Comparison of ENCODE assay signal across 1 cellular context in genomic region chr16:3717235-3718018, GRCh38.
A peak's percentile ranks its signal among the peaks of the same experiment; 100 is the strongest.
TF ChIP-seq lines count a peak whose summit lies in the region.

Gene TRAP1 (minus strand): TSS chr16:3717524. CDS start chr16:3717508, 16 bp downstream.

TF ChIP-seq in HepG2, 621 proteins besides CTCF, POLR2A, EP300 and RAD21 (continued from another document and continues in another):
- no peak for TF ChIP-seq ZNF318 (CRISPR knock-in tag; IDR thresholded peaks at IDR 0.05)
- TF ChIP-seq ZNF784 (CRISPR knock-in tag; IDR thresholded peaks at IDR 0.05; ENCODE audit: borderline replicate concordance): peak; percentile 73
- TF ChIP-seq KDM2A (CRISPR knock-in tag; IDR thresholded peaks at IDR 0.05; ENCODE audit: borderline replicate concordance, low read depth): no peak; the same call in 1 of the 2 replicates
- TF ChIP-seq HNRNPUL1 (IDR thresholded peaks at IDR 0.05; ENCODE audit: low read depth, low read length): no peak
- TF ChIP-seq ZFP90 (CRISPR knock-in tag; IDR thresholded peaks at IDR 0.05; ENCODE audit: borderline replicate concordance): no peak; the same call in 1 of the 2 replicates
- peak; percentile 80 for TF ChIP-seq ZNF563 (CRISPR knock-in tag; IDR thresholded peaks at IDR 0.05)
- no peak for TF ChIP-seq NR2F1 (CRISPR knock-in tag; IDR thresholded peaks at IDR 0.05)
- TF ChIP-seq NCOA5 (CRISPR knock-in tag; IDR thresholded peaks at IDR 0.05): no peak
- TF ChIP-seq THRA (CRISPR knock-in tag; IDR thresholded peaks at IDR 0.05; ENCODE audit: borderline replicate concordance): no peak
- TF ChIP-seq RFXANK (CRISPR knock-in tag; IDR thresholded peaks at IDR 0.05): no peak
- TF ChIP-seq ELF4 (CRISPR knock-in tag; IDR thresholded peaks at IDR 0.05; ENCODE audit: borderline replicate concordance): no peak
- no peak for TF ChIP-seq ZC3H4 (CRISPR knock-in tag; IDR thresholded peaks at IDR 0.05; ENCODE audit: borderline replicate concordance)
- no peak; the same call in 1 of the 2 replicates for TF ChIP-seq ZBTB33 (CRISPR knock-in tag; IDR thresholded peaks at IDR 0.05)
- no peak for TF ChIP-seq ZNF282 (IDR thresholded peaks at IDR 0.05; ENCODE audit: partially characterized antibody)
- no peak for TF ChIP-seq U2AF1 (optimal IDR thresholded peaks at IDR 0.05; ENCODE audit: low read depth, low read length)
- TF ChIP-seq ELF3 (CRISPR knock-in tag; IDR thresholded peaks at IDR 0.05): no peak
- no peak for TF ChIP-seq RBM22 (optimal IDR thresholded peaks at IDR 0.05; ENCODE audit: low read length)
- TF ChIP-seq HNRNPL (IDR thresholded peaks at IDR 0.05; ENCODE audit: low read depth, low read length): 0 out of 2 replicates have a peak, but pooled peaks have one; percentile 36
- 0 out of 2 replicates have a peak, but pooled peaks have one; percentile 26 for TF ChIP-seq ZNF530 (CRISPR knock-in tag; IDR thresholded peaks at IDR 0.05; ENCODE audit: low read depth)
- TF ChIP-seq ONECUT2 (CRISPR knock-in tag; IDR thresholded peaks at IDR 0.05): no peak
- TF ChIP-seq ZNF329 (CRISPR knock-in tag; IDR thresholded peaks at IDR 0.05; ENCODE audit: low read depth): peak; percentile 67; the same call in 1 of the 2 replicates
- peak; percentile 57; the same call in 1 of the 2 replicates for TF ChIP-seq SALL2 (CRISPR knock-in tag; IDR thresholded peaks at IDR 0.05)
- TF ChIP-seq KDM3A (CRISPR knock-in tag; IDR thresholded peaks at IDR 0.05; ENCODE audit: low read depth): no peak
- no peak for TF ChIP-seq ZNF331 (CRISPR knock-in tag; IDR thresholded peaks at IDR 0.05)
- TF ChIP-seq ZNF275 (CRISPR knock-in tag; IDR thresholded peaks at IDR 0.05; ENCODE audit: borderline replicate concordance): no peak
- TF ChIP-seq ZNF337 (CRISPR knock-in tag; IDR thresholded peaks at IDR 0.05; ENCODE audit: borderline replicate concordance, low read depth): no peak
- TF ChIP-seq ZNF646 (CRISPR knock-in tag; IDR thresholded peaks at IDR 0.05): no peak
- no peak for TF ChIP-seq NKX3-1 (CRISPR knock-in tag; IDR thresholded peaks at IDR 0.05)
- no peak for TF ChIP-seq HIVEP1 (CRISPR knock-in tag; IDR thresholded peaks at IDR 0.05)
- no peak for TF ChIP-seq E2F5 (CRISPR knock-in tag; conservative IDR thresholded peaks at IDR 0.05)
- TF ChIP-seq TSC22D2 (CRISPR knock-in tag; IDR thresholded peaks at IDR 0.05; ENCODE audit: borderline replicate concordance): peak; percentile 45; the same call in 1 of the 2 replicates
- no peak for TF ChIP-seq ZNF660 (CRISPR knock-in tag; IDR thresholded peaks at IDR 0.05; ENCODE audit: borderline replicate concordance, low read depth)
- TF ChIP-seq ZNF432 (CRISPR knock-in tag; IDR thresholded peaks at IDR 0.05; ENCODE audit: borderline replicate concordance): no peak
- no peak for TF ChIP-seq GRHL1 (CRISPR knock-in tag; conservative IDR thresholded peaks at IDR 0.05)
- peak; percentile 61; the same call in 1 of the 2 replicates for TF ChIP-seq MEIS2 (CRISPR knock-in tag; IDR thresholded peaks at IDR 0.05)
- TF ChIP-seq CBX2 (IDR thresholded peaks at IDR 0.05; ENCODE audit: low read depth, low read length): no peak
- no peak for TF ChIP-seq CBX2 (CRISPR knock-in tag; IDR thresholded peaks at IDR 0.05; ENCODE audit: low read depth)
